30 cellular contexts compared by ENCODE assay signal in genomic region chr13:63902141-63902540, GRCh38.
A peak's percentile ranks its signal among the peaks of the same experiment; 100 is the strongest.
DNase-seq lines count a peak whose midpoint lies in the region; ATAC-seq and TF ChIP-seq lines count a peak whose summit lies in the region.
"Had no signal": no experiment of that assay in that cellular context is flagged by ENCODE, and none has a peak within 500 bp of the region (broad histone marks: within the 10 kb centered on the region; RNA-seq: fewer than 3 reads in every experiment).

No MANE protein-coding gene starts in this region.

- no peaks in the 10 kb centered on the region for H3K4me1 Mint-ChIP-seq in WTC11
- H3K4me1 Mint-ChIP-seq: B cell; CD14-positive monocyte; CD4-positive, alpha-beta memory T cell; CD4-positive, CD25-positive, alpha-beta regulatory T cell; CD8-positive, alpha-beta memory T cell had no signal

- no peak for TF ChIP-seq CTCF in upper lobe of right lung (IDR thresholded peaks at IDR 0.05)
- TF ChIP-seq CTCF in WTC11 (IDR thresholded peaks at IDR 0.05): no peak

- ATAC-seq in upper lobe of right lung (no peak), WTC11 (no peak)
- ATAC-seq: A549; CD8-positive, alpha-beta T cell had no signal

- no peaks in the 10 kb centered on the region for H3K9me3 ChIP-seq in upper lobe of right lung
- H3K9me3 ChIP-seq: A549; BE2C; BLaER1; BLaER1 treated with 17β-estradiol and CSF1 and Interleukin-3, amounts not matched to agents 10 nM and 100 nM; Caco-2 had no signal

- H3K36me3 Mint-ChIP-seq in WTC11: no peaks in the 10 kb centered on the region
- H3K36me3 Mint-ChIP-seq: CD14-positive monocyte; CD4-positive, alpha-beta memory T cell; CD4-positive, CD25-positive, alpha-beta regulatory T cell; CD8-positive, alpha-beta memory T cell; CD8-positive, alpha-beta T cell had no signal

- H3K36me3 ChIP-seq in upper lobe of right lung: no peaks in the 10 kb centered on the region
- H3K36me3 ChIP-seq: BE2C; BLaER1; BLaER1 treated with 17β-estradiol and CSF1 and Interleukin-3, amounts not matched to agents 10 nM and 100 nM had no signal

- POLR2A ChIA-PET in WTC11 (lab: Charles Lee): no interaction called here

- no peak overlapping the region for H3K4me3 ChIP-seq in upper lobe of right lung
- H3K4me3 ChIP-seq: A549; BLaER1; BLaER1 treated with 17β-estradiol and CSF1 and Interleukin-3, amounts not matched to agents 10 nM and 100 nM had no signal

- intact Hi-C loops in upper lobe of right lung (cut with DNase I): no loop called here

- no peak overlapping the region for H3K27ac ChIP-seq in upper lobe of right lung
- H3K27ac ChIP-seq: 22Rv1; A549; BLaER1; BLaER1 treated with 17β-estradiol and CSF1 and Interleukin-3, amounts not matched to agents 10 nM and 100 nM; C4-2B had no signal

- no peak overlapping the region for H3K4me3 Mint-ChIP-seq in WTC11
- H3K4me3 Mint-ChIP-seq: B cell; CD14-positive monocyte; CD4-positive, alpha-beta memory T cell; CD4-positive, alpha-beta T cell; CD4-positive, CD25-positive, alpha-beta regulatory T cell; CD8-positive, alpha-beta memory T cell; CD8-positive, alpha-beta T cell had no signal

- H3K27me3 Mint-ChIP-seq in WTC11 (ENCODE audit: low read depth): no peaks in the 10 kb centered on the region
- H3K27me3 Mint-ChIP-seq: B cell; CD4-positive, alpha-beta memory T cell; CD4-positive, alpha-beta T cell; CD4-positive, CD25-positive, alpha-beta regulatory T cell; CD8-positive, alpha-beta memory T cell had no signal

- no peak overlapping the region for H3K27ac Mint-ChIP-seq in WTC11
- H3K27ac Mint-ChIP-seq: B cell; CD14-positive monocyte; CD4-positive, alpha-beta memory T cell; CD4-positive, alpha-beta T cell; CD4-positive, CD25-positive, alpha-beta regulatory T cell; CD8-positive, alpha-beta memory T cell; CD8-positive, alpha-beta T cell had no signal

- peaks cover 2% of the 10 kb centered on the region; the same call in 1 of the 2 replicates for H3K9me3 Mint-ChIP-seq in WTC11

- CTCF ChIA-PET in WTC11 (lab: Charles Lee): no interaction called here

- H3K27me3 ChIP-seq in upper lobe of right lung: no peaks in the 10 kb centered on the region
- H3K27me3 ChIP-seq: BE2C; BLaER1; BLaER1 treated with 17β-estradiol and CSF1 and Interleukin-3, amounts not matched to agents 10 nM and 100 nM had no signal

- H3K4me1 ChIP-seq in upper lobe of right lung: no peaks in the 10 kb centered on the region
- H3K4me1 ChIP-seq: A549; BE2C; BLaER1; BLaER1 treated with 17β-estradiol and CSF1 and Interleukin-3, amounts not matched to agents 10 nM and 100 nM; Caco-2 had no signal

- DNase-seq in activated gamma-delta T cell (lab: John Stamatoyannopoulos, UW): peak; percentile 3
- DNase-seq in activated gamma-delta T cell treated with Interleukin-2 at 50 U/mL for 16 hours: no peak
- DNase-seq in upper lobe of right lung: peak; percentile 26
- DNase-seq in WTC11 (ENCODE audit: low spot score): no peak
- DNase-seq: 8988T; ACHN; AML-193; C1 segment of cervical spinal cord; Calu3; CD4-positive, alpha-beta memory T cell; CD4-positive, alpha-beta T cell; CD4-positive, CD25-positive, alpha-beta regulatory T cell; CD8-positive, alpha-beta memory T cell; CD8-positive, alpha-beta T cell; COR-L47; DMS 273 treated with DMSO at 0.1 percent for 48 hours; DMS153; DMS79; DMS79 treated with DMSO at 0.1 percent for 48 hours; DND-41; EL had no signal

TF ChIP-seq in WTC11, 78 proteins besides CTCF, POLR2A, EP300 and RAD21:
- TF ChIP-seq ZNF671 (CRISPR knock-in tag; IDR thresholded peaks at IDR 0.05) (no peak), ATF2 (CRISPR knock-in tag; IDR thresholded peaks at IDR 0.05; ENCODE audit: borderline replicate concordance, low read depth) (no peak), CREB1 (CRISPR knock-in tag; IDR thresholded peaks at IDR 0.05) (no peak), E2F4 (CRISPR knock-in tag; IDR thresholded peaks at IDR 0.05; ENCODE audit: borderline replicate concordance, low read depth) (no peak), GRHL2 (CRISPR knock-in tag; IDR thresholded peaks at IDR 0.05; ENCODE audit: insufficient replicate concordance, severe bottlenecking) (no peak), OVOL2 (CRISPR knock-in tag; IDR thresholded peaks at IDR 0.05; ENCODE audit: borderline replicate concordance) (no peak), CDX4 (CRISPR knock-in tag; IDR thresholded peaks at IDR 0.05; ENCODE audit: borderline replicate concordance) (no peak), NFYB (CRISPR knock-in tag; conservative IDR thresholded peaks at IDR 0.05; ENCODE audit: low read depth) (no peak), FOXP1 (CRISPR knock-in tag; IDR thresholded peaks at IDR 0.05; ENCODE audit: borderline replicate concordance) (no peak), MLX (CRISPR knock-in tag; IDR thresholded peaks at IDR 0.05) (no peak), ESRRA (CRISPR knock-in tag; IDR thresholded peaks at IDR 0.05; ENCODE audit: borderline replicate concordance) (no peak)

Comparison
In these comparisons a context has a peak if more than half of its experiments do, and no peak if none do; other contexts are left out.
1. DNase-seq: peak in activated gamma-delta T cell (single experiment) and upper lobe of right lung (single experiment); none in activated gamma-delta T cell treated with Interleukin-2 at 50 U/mL for 16 hours (single experiment) and WTC11 (single experiment).